ENCODE assay signal across 20 cellular contexts in the genomic region with DNA sequence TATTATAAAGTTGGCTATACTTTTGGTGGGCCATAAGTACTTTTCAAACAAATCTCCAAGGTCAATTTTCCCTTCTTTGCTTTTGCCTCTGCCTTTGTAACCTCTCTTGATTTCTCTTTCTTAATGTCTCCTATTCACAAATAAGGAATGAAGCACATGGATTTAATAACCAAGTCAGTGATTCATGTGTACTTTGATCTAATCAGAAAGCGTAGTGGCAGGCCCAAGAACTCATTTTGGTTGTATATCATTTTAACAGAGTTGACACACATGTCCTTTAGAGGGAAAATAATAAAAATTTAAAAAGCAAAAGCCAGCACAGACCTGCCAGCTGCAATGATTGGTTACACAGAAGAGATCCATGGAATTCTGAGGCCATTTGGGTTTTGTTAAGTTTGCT.
DNase-seq lines count a peak whose midpoint lies in the region; ATAC-seq and TF ChIP-seq lines count a peak whose summit lies in the region.
"Had no signal": no experiment of that assay in that cellular context is flagged by ENCODE, and none has a peak within 500 bp of the region (broad histone marks: within the 10 kb centered on the region; RNA-seq: fewer than 3 reads in every experiment).

No MANE protein-coding gene starts in this region.

- ATAC-seq in SK-N-SH treated with all-trans-retinoic acid at 6 μM for 48 hours (no peak; the same call in 2 of the 3 replicates), HG03280 (IDR thresholded peaks at IDR 0.05; ENCODE audit: unreplicated experiment) (no peak)
- ATAC-seq: HCT116 had no signal

- DNase-seq in EH (ENCODE audit: low read depth) (peak; percentile 9), fibroblast of peridontal ligament (ENCODE audit: extremely low read depth) (peak; percentile 55), prostate gland (ENCODE audit: low spot score) (peak; percentile 39), NCI-H2029 treated with DMSO at 0.1 percent for 48 hours (lab: John Stamatoyannopoulos, UW) (no peak), medulla oblongata (ENCODE audit: extremely low spot score) (no peak), testis (no peak)
- DNase-seq: Caco-2; CD4-positive, alpha-beta T cell; DMS153; GOT3; Kasumi-1; MG63; NCI-H1048; NCI-H1436 treated with DMSO at 0.1 percent for 48 hours; NCI-H2029; NCI-H2171; Right ventricle myocardium superior had no signal

- no peaks in the 10 kb centered on the region for H3K36me3 ChIP-seq in prostate gland
- H3K36me3 ChIP-seq in testis (ENCODE audit: low read depth, missing control alignments) = no peaks in the 10 kb centered on the region
- H3K36me3 ChIP-seq: MG63 had no signal

- H3K27ac ChIP-seq in prostate gland (peak overlapping the region; percentile 7 to 21), testis (no peak overlapping the region)

- WGBS in prostate gland = 10% methylated on average over 1 of the region's 1 CpG
- 84 to 94% methylated on average over 1 of the region's 1 CpG for WGBS in testis, 2 donors

- no peak overlapping the region for H3K4me3 ChIP-seq in prostate gland
- no peak overlapping the region for H3K4me3 ChIP-seq in testis
- H3K4me3 ChIP-seq: MG63 had no signal

- H3K27me3 ChIP-seq in prostate gland (replicated peaks; ENCODE audit: insufficient read depth) (no peaks in the 10 kb centered on the region), testis (no peaks in the 10 kb centered on the region)
- H3K27me3 ChIP-seq: MG63 had no signal

- H3K9me3 ChIP-seq in prostate gland (no peaks in the 10 kb centered on the region), testis (no peaks in the 10 kb centered on the region)
- H3K9me3 ChIP-seq: Caco-2, MG63 had no signal

- TF ChIP-seq CTCF in prostate gland (IDR thresholded peaks at IDR 0.05) (peak in 1 of 4 experiments; percentile 8), testis (IDR thresholded peaks at IDR 0.05) (no peak)

- H3K4me1 ChIP-seq in prostate gland (replicated peaks) (no peaks in the 10 kb centered on the region), testis (no peaks in the 10 kb centered on the region)
- H3K4me1 ChIP-seq: Caco-2 had no signal

- intact Hi-C loops in prostate gland (cut with DNase I) (no loop called here), testis (cut with DNase I; ENCODE audit: low total_unique reads) (no loop called here)

- TF ChIP-seq POLR2A in prostate gland (IDR thresholded peaks at IDR 0.05) (no peak), testis (IDR thresholded peaks at IDR 0.05) (no peak)

TF ChIP-seq in SK-N-SH treated with all-trans-retinoic acid at 6 μM for 48 hours, 23 proteins besides CTCF, POLR2A, EP300 and RAD21:
- 0 out of 2 replicates have a peak, but pooled peaks have one; percentile 26 for TF ChIP-seq TSHZ2 (CRISPR knock-in tag; IDR thresholded peaks at IDR 0.05)
- TF ChIP-seq RARB (CRISPR knock-in tag; IDR thresholded peaks at IDR 0.05) = no peak
- no peak for TF ChIP-seq ZC3H10 (CRISPR knock-in tag; IDR thresholded peaks at IDR 0.05)
- peak; percentile 60; the same call in 1 of the 2 replicates for TF ChIP-seq ISL1 (CRISPR knock-in tag; IDR thresholded peaks at IDR 0.05)
- peak; percentile 75; the same call in 1 of the 2 replicates for TF ChIP-seq ZNF70 (CRISPR knock-in tag; IDR thresholded peaks at IDR 0.05)

Comparison
In these comparisons a context has a peak if more than half of its experiments do, and no peak if none do; other contexts are left out.
1. DNase-seq: peak in EH (single experiment), fibroblast of peridontal ligament (single experiment) and prostate gland (single experiment); none in NCI-H2029 treated with DMSO at 0.1 percent for 48 hours (single experiment), medulla oblongata (single experiment) and testis (single experiment).
2. H3K27ac ChIP-seq: peak in prostate gland (2 of 2); none in testis (0 of 2).